In genomic region chr5:72305194-72306142, GRCh38 we compare ENCODE assay signal across 11 cellular contexts. TPM values are rescaled to one million over a fixed set of nuclear protein-coding genes. Genes with fewer than 3 reads are reported as not detected.
A peak's percentile ranks its signal among the peaks of the same experiment; 100 is the strongest.
DNase-seq lines count a peak whose midpoint lies in the region; ATAC-seq and TF ChIP-seq lines count a peak whose summit lies in the region.
"Had no signal": no experiment of that assay in that cellular context is flagged by ENCODE, and none has a peak within 500 bp of the region (broad histone marks: within the 10 kb centered on the region; RNA-seq: fewer than 3 reads in every experiment).

No MANE protein-coding gene starts in this region.

- no peak for TF ChIP-seq POLR2A in esophagus squamous epithelium (IDR thresholded peaks at IDR 0.05)

- DNase-seq in activated CD4-positive, alpha-beta T cell treated with anti-CD3 and anti-CD28 coated beads, Interleukin-2, amount 10 ng/mL, durations not matched to agents 24 days and 14 days = no peak
- DNase-seq in activated CD4-positive, alpha-beta T cell treated with anti-CD3 and anti-CD28 coated beads for 1 hour = no peak
- DNase-seq in Karpas-422 (peak; percentile 87), esophagus squamous epithelium (lab: John Stamatoyannopoulos, UW) (no peak), retina (no peak), activated gamma-delta T cell (lab: John Stamatoyannopoulos, UW) (no peak)
- DNase-seq: effector CD8-positive, alpha-beta T cell; NCI-H748 treated with DMSO at 0.1 percent for 48 hours; occipital lobe had no signal

- H3K27me3 ChIP-seq in Karpas-422 (ENCODE audit: low read length) (no peaks in the 10 kb centered on the region), esophagus squamous epithelium (no peaks in the 10 kb centered on the region), subcutaneous abdominal adipose tissue (ENCODE audit: control insufficient read depth in 5 of 5, insufficient read depth in 4 of 5, low read length in 5 of 5) (no peaks in the 10 kb centered on the region)

- no peak for ATAC-seq in HG03469 (IDR thresholded peaks at IDR 0.05; ENCODE audit: unreplicated experiment)

- H3K9me3 ChIP-seq in Karpas-422 (ENCODE audit: low read length) = no peaks in the 10 kb centered on the region
- H3K9me3 ChIP-seq in esophagus squamous epithelium = no peaks in the 10 kb centered on the region
- H3K9me3 ChIP-seq in subcutaneous abdominal adipose tissue (ENCODE audit: control insufficient read depth in 5 of 5, low read length in 5 of 5) = no peaks in the 10 kb centered on the region

- peaks cover 17% of the 10 kb centered on the region; the same call in 1 of the 2 replicates for H3K36me3 ChIP-seq in Karpas-422 (ENCODE audit: insufficient read depth, low read length)
- H3K36me3 ChIP-seq in esophagus squamous epithelium = peaks cover 3 to 26% (median 3%) of the 10 kb centered on the region in 3 donors
- peaks cover 0 to 13% (median 7%) of the 10 kb centered on the region in 5 donors for H3K36me3 ChIP-seq in subcutaneous abdominal adipose tissue (ENCODE audit: control insufficient read depth in 5 of 5, insufficient read depth in 5 of 5, low read length in 5 of 5)

- H3K9ac ChIP-seq in Karpas-422 (ENCODE audit: low read length) (peak overlapping the region; percentile 49), subcutaneous abdominal adipose tissue (ENCODE audit: low read length in 5 of 5) (no peak overlapping the region)

- intact Hi-C loops in activated CD4-positive, alpha-beta T cell treated with anti-CD3 and anti-CD28 coated beads, Interleukin-2, amount 10 ng/mL, durations not matched to agents 24 days and 14 days (cut with micrococcal nuclease) = loop anchor here (5.0 to 10.0 kb wide), 4 partner anchors 512 to 1262 kb away; partner anchors contain the start of genes ANKRA2, BTF3, MCCC2 and TNPO1
- intact Hi-C loops in esophagus squamous epithelium (cut with DNase I) = no loop called here

- H3K9me2 ChIP-seq in Karpas-422 (replicated peaks; ENCODE audit: insufficient read depth, low read length) = no peaks in the 10 kb centered on the region

- TF ChIP-seq CTCF in esophagus squamous epithelium (IDR thresholded peaks at IDR 0.05) = no peak

- H3K27me3 Mint-ChIP-seq in activated CD4-positive, alpha-beta T cell treated with anti-CD3 and anti-CD28 coated beads, Interleukin-2, amount 10 ng/mL, durations not matched to agents 24 days and 14 days = no peaks in the 10 kb centered on the region

- H3K4me1 Mint-ChIP-seq in activated CD4-positive, alpha-beta T cell treated with anti-CD3 and anti-CD28 coated beads, Interleukin-2, amount 10 ng/mL, durations not matched to agents 24 days and 14 days = peaks cover 22% of the 10 kb centered on the region

- no peaks in the 10 kb centered on the region for H4K20me1 ChIP-seq in Karpas-422 (ENCODE audit: insufficient read depth, low read depth, low read length)

- H3K4me3 Mint-ChIP-seq in activated CD4-positive, alpha-beta T cell treated with anti-CD3 and anti-CD28 coated beads, Interleukin-2, amount 10 ng/mL, durations not matched to agents 24 days and 14 days = peak overlapping the region; percentile 15

- H3K4me1 ChIP-seq in Karpas-422 (ENCODE audit: low read length) = peaks cover 81% of the 10 kb centered on the region
- peaks cover 5 to 24% (median 8%) of the 10 kb centered on the region in 3 donors for H3K4me1 ChIP-seq in esophagus squamous epithelium
- peaks cover 0 to 24% (median 17%) of the 10 kb centered on the region in 5 donors for H3K4me1 ChIP-seq in subcutaneous abdominal adipose tissue (ENCODE audit: control insufficient read depth in 5 of 5, insufficient read depth in 5 of 5, low read length in 5 of 5)

- H3K79me2 ChIP-seq in Karpas-422 (ENCODE audit: low read length) = peaks cover 75% of the 10 kb centered on the region

- peak overlapping the region; percentile 93 for H3K27ac ChIP-seq in Karpas-422 (ENCODE audit: low read length)
- H3K27ac ChIP-seq in esophagus squamous epithelium = peak overlapping the region in 3 of 4 donors; percentile 14 to 31 (median 24)
- peak overlapping the region; percentile 35 for H3K27ac ChIP-seq in subcutaneous abdominal adipose tissue (ENCODE audit: low read depth, low read length)

- no peak overlapping the region for H2AFZ ChIP-seq in Karpas-422 (ENCODE audit: low read length)

- H3K4me3 ChIP-seq in Karpas-422 (ENCODE audit: low read length) (peak overlapping the region; percentile 30), esophagus squamous epithelium (no peak overlapping the region), subcutaneous abdominal adipose tissue (ENCODE audit: low read depth in 1 of 5, low read length in 5 of 5) (no peak overlapping the region)

- no peaks in the 10 kb centered on the region for H3K9me3 Mint-ChIP-seq in activated CD4-positive, alpha-beta T cell treated with anti-CD3 and anti-CD28 coated beads, Interleukin-2, amount 10 ng/mL, durations not matched to agents 24 days and 14 days

- H3K36me3 Mint-ChIP-seq in activated CD4-positive, alpha-beta T cell treated with anti-CD3 and anti-CD28 coated beads, Interleukin-2, amount 10 ng/mL, durations not matched to agents 24 days and 14 days (ENCODE audit: low read depth) = peaks cover 32% of the 10 kb centered on the region

- WGBS in esophagus squamous epithelium, 2 donors = 76 to 81% methylated on average over 2 of the region's 2 CpGs

- no peak overlapping the region for H3K27ac Mint-ChIP-seq in activated CD4-positive, alpha-beta T cell treated with anti-CD3 and anti-CD28 coated beads, Interleukin-2, amount 10 ng/mL, durations not matched to agents 24 days and 14 days

- H3K4me2 ChIP-seq in Karpas-422 (ENCODE audit: low read depth, low read length, poor library complexity, severe bottlenecking) = peak overlapping the region; percentile 97

RNA-seq across cellular contexts. Expression of gene MRPS27, which starts 14.6 kb away (rescaled TPM):
- total RNA-seq in activated CD4-positive, alpha-beta T cell treated with anti-CD3 and anti-CD28 coated beads, Interleukin-2, amount 10 ng/mL, durations not matched to agents 24 days and 14 days = 96.5 and 98.7 TPM in 2 replicates
- total RNA-seq in Karpas-422 (2014; rRNA removed; shearing (Covaris generic); ENCODE audit: low replicate concordance) = 87.4 and 120 TPM in 2 replicates
- total RNA-seq in esophagus squamous epithelium = 10 to 100 TPM; 33.7 to 60.0 (median 53.9) TPM

RNA-seq across cellular contexts. Expression of gene PTCD2, which starts 14.7 kb away (rescaled TPM):
- 13.6 and 15.1 TPM in 2 replicates for total RNA-seq in activated CD4-positive, alpha-beta T cell treated with anti-CD3 and anti-CD28 coated beads, Interleukin-2, amount 10 ng/mL, durations not matched to agents 24 days and 14 days
- total RNA-seq in Karpas-422 (2014; rRNA removed; shearing (Covaris generic); ENCODE audit: low replicate concordance) = 9.2 and 24.9 TPM in 2 replicates
- 1 to 10 TPM; 3.1 to 8.7 (median 5.7) TPM for total RNA-seq in esophagus squamous epithelium

Comparison
In these comparisons a context has a peak if more than half of its experiments do, and no peak if none do; other contexts are left out.
1. H3K27ac ChIP-seq: peak in every context shown above with its lines; median percentile 93 in Karpas-422; 35 in subcutaneous abdominal adipose tissue; 24 in esophagus squamous epithelium.